Comparison of ENCODE assay signal across 19 cellular contexts in genomic region chr1:237740831-237741230, GRCh38.
A peak's percentile ranks its signal among the peaks of the same experiment; 100 is the strongest.
DNase-seq lines count a peak whose midpoint lies in the region; ATAC-seq and TF ChIP-seq lines count a peak whose summit lies in the region.
"Had no signal": no experiment of that assay in that cellular context is flagged by ENCODE, and none has a peak within 500 bp of the region (broad histone marks: within the 10 kb centered on the region; RNA-seq: fewer than 3 reads in every experiment).

No MANE protein-coding gene starts in this region.

- ATAC-seq in WTC11 (no peak), HG03432 (IDR thresholded peaks at IDR 0.05; ENCODE audit: unreplicated experiment) (no peak), GM19397 (IDR thresholded peaks at IDR 0.05; ENCODE audit: unreplicated experiment) (no peak)
- ATAC-seq: A549, GM12878, HCT116 had no signal

- H3K27me3 Mint-ChIP-seq in WTC11 (ENCODE audit: low read depth) = no peaks in the 10 kb centered on the region
- H3K27me3 Mint-ChIP-seq: CD4-positive, alpha-beta memory T cell had no signal

- H3K4me3 Mint-ChIP-seq in WTC11 = no peak overlapping the region
- H3K4me3 Mint-ChIP-seq: CD4-positive, alpha-beta memory T cell had no signal

- H3K36me3 Mint-ChIP-seq in WTC11 = no peaks in the 10 kb centered on the region
- H3K36me3 Mint-ChIP-seq: CD4-positive, alpha-beta memory T cell had no signal

- CTCF ChIA-PET in WTC11 (lab: Charles Lee) = no interaction called here

- H3K9me3 Mint-ChIP-seq in WTC11 = no peaks in the 10 kb centered on the region

- POLR2A ChIA-PET in WTC11 (lab: Charles Lee) = no interaction called here

- DNase-seq in Caki2 (ENCODE audit: low read depth) (peak; percentile 29), WTC11 (ENCODE audit: low spot score) (no peak), kidney glomerular epithelial cell (lab: John Stamatoyannopoulos, UW) (peak; percentile 10), renal cortical epithelial cell (ENCODE audit: low read depth) (peak; percentile 88), ecto neural progenitor cell (ENCODE audit: low spot score) (no peak)
- DNase-seq: 8988T; C1 segment of cervical spinal cord; CD4-positive, alpha-beta memory T cell; COR-L47; DMS 273 treated with DMSO at 0.1 percent for 48 hours; DMS79; EL; GDM1; H7 had no signal

- H3K4me1 Mint-ChIP-seq in WTC11 = peaks cover 22% of the 10 kb centered on the region

- peak overlapping the region; percentile 47 for H3K27ac Mint-ChIP-seq in WTC11
- H3K27ac Mint-ChIP-seq: CD4-positive, alpha-beta memory T cell had no signal

- TF ChIP-seq CTCF in WTC11 (IDR thresholded peaks at IDR 0.05) = no peak

- in situ Hi-C loops in Caki2 (cut with HindIII; ENCODE audit: low pct_unique_long_range_greater_than_20kb, low sequenced_read_pairs) = no loop called here

TF ChIP-seq in WTC11, 78 proteins besides CTCF, POLR2A, EP300 and RAD21:
- TF ChIP-seq FOXK1 (CRISPR knock-in tag; IDR thresholded peaks at IDR 0.05) = no peak
- no peak for TF ChIP-seq ZNF425 (CRISPR knock-in tag; conservative IDR thresholded peaks at IDR 0.05)
- no peak for TF ChIP-seq GTF2I (CRISPR knock-in tag; conservative IDR thresholded peaks at IDR 0.05)
- TF ChIP-seq ESRRA (CRISPR knock-in tag; IDR thresholded peaks at IDR 0.05; ENCODE audit: borderline replicate concordance) = no peak
- TF ChIP-seq HMGA2 (CRISPR knock-in tag; IDR thresholded peaks at IDR 0.05) = no peak
- no peak for TF ChIP-seq USF1 (CRISPR knock-in tag; IDR thresholded peaks at IDR 0.05)
- no peak for TF ChIP-seq FOXP4 (CRISPR knock-in tag; IDR thresholded peaks at IDR 0.05)
- no peak for TF ChIP-seq MLX (CRISPR knock-in tag; IDR thresholded peaks at IDR 0.05)
- TF ChIP-seq TEAD4 (CRISPR knock-in tag; IDR thresholded peaks at IDR 0.05) = no peak
- no peak for TF ChIP-seq FOXP1 (CRISPR knock-in tag; IDR thresholded peaks at IDR 0.05; ENCODE audit: borderline replicate concordance)
- TF ChIP-seq TEAD1 (CRISPR knock-in tag; IDR thresholded peaks at IDR 0.05) = no peak
- TF ChIP-seq MYBL2 (CRISPR knock-in tag; IDR thresholded peaks at IDR 0.05) = no peak
- no peak for TF ChIP-seq ATF3 (CRISPR knock-in tag; conservative IDR thresholded peaks at IDR 0.05)
- no peak for TF ChIP-seq E2F1 (CRISPR knock-in tag; IDR thresholded peaks at IDR 0.05)
- no peak for TF ChIP-seq ZNF281 (CRISPR knock-in tag; IDR thresholded peaks at IDR 0.05)
- no peak for TF ChIP-seq ATF2 (CRISPR knock-in tag; IDR thresholded peaks at IDR 0.05; ENCODE audit: borderline replicate concordance, low read depth)
- no peak for TF ChIP-seq SMAD3 (CRISPR knock-in tag; IDR thresholded peaks at IDR 0.05; ENCODE audit: borderline replicate concordance)
- TF ChIP-seq OVOL2 (CRISPR knock-in tag; IDR thresholded peaks at IDR 0.05; ENCODE audit: borderline replicate concordance) = no peak
- TF ChIP-seq SP1 (CRISPR knock-in tag; conservative IDR thresholded peaks at IDR 0.05) = no peak
- no peak for TF ChIP-seq NFYB (CRISPR knock-in tag; conservative IDR thresholded peaks at IDR 0.05; ENCODE audit: low read depth)

Comparison
In these comparisons a context has a peak if more than half of its experiments do, and no peak if none do; other contexts are left out.
1. DNase-seq: peak in Caki2 (single experiment), kidney glomerular epithelial cell (single experiment) and renal cortical epithelial cell (single experiment); none in WTC11 (single experiment) and ecto neural progenitor cell (single experiment).